1 cellular context compared by ENCODE assay signal in the genomic region with DNA sequence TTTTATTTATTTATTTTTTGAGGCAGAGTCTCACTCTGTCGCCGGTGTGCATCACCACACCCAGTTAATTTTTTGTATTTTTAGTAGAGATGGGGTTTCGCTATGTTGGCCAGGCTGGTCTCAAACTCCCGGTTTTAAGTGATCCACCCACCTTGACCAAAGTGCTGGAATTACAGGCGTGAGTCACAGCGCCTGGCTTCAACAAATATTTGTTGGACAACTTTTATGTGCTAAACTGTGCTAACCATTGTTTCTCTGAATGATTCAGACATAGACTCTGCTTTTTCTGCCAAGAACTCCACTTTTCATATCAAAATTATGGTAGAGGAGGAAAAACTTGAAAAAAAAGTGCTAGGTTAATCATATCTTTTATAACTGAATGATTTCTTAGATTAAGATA.
TF ChIP-seq lines count a peak whose summit lies in the region.

No MANE protein-coding gene starts in this region.

TF ChIP-seq in HepG2, 621 proteins besides CTCF, POLR2A, EP300 and RAD21 (continued from another document and continues in another):
- TF ChIP-seq, protein P1, sequence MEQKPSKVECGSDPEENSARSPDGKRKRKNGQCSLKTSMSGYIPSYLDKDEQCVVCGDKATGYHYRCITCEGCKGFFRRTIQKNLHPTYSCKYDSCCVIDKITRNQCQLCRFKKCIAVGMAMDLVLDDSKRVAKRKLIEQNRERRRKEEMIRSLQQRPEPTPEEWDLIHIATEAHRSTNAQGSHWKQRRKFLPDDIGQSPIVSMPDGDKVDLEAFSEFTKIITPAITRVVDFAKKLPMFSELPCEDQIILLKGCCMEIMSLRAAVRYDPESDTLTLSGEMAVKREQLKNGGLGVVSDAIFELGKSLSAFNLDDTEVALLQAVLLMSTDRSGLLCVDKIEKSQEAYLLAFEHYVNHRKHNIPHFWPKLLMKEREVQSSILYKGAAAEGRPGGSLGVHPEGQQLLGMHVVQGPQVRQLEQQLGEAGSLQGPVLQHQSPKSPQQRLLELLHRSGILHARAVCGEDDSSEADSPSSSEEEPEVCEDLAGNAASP (CRISPR knock-in tag; IDR thresholded peaks at IDR 0.05; ENCODE audit: borderline replicate concordance): peak; percentile 36; the same call in 1 of the 2 replicates
- TF ChIP-seq HOXA5 (CRISPR knock-in tag; IDR thresholded peaks at IDR 0.05): no peak
- no peak for TF ChIP-seq RFX1 (IDR thresholded peaks at IDR 0.05)
- TF ChIP-seq, protein P2, sequence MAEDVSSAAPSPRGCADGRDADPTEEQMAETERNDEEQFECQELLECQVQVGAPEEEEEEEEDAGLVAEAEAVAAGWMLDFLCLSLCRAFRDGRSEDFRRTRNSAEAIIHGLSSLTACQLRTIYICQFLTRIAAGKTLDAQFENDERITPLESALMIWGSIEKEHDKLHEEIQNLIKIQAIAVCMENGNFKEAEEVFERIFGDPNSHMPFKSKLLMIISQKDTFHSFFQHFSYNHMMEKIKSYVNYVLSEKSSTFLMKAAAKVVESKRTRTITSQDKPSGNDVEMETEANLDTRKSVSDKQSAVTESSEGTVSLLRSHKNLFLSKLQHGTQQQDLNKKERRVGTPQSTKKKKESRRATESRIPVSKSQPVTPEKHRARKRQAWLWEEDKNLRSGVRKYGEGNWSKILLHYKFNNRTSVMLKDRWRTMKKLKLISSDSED (CRISPR knock-in tag; IDR thresholded peaks at IDR 0.05): no peak
- 0 out of 2 replicates have a peak, but pooled peaks have one; percentile 26 for TF ChIP-seq PPARG (CRISPR knock-in tag; conservative IDR thresholded peaks at IDR 0.05)
- no peak for TF ChIP-seq ZNF326 (CRISPR knock-in tag; IDR thresholded peaks at IDR 0.05; ENCODE audit: borderline replicate concordance)
- no peak for TF ChIP-seq ZNF138 (CRISPR knock-in tag; IDR thresholded peaks at IDR 0.05; ENCODE audit: low read depth)
- no peak for TF ChIP-seq ZC3H13 (CRISPR knock-in tag; IDR thresholded peaks at IDR 0.05)
- TF ChIP-seq, protein P3, sequence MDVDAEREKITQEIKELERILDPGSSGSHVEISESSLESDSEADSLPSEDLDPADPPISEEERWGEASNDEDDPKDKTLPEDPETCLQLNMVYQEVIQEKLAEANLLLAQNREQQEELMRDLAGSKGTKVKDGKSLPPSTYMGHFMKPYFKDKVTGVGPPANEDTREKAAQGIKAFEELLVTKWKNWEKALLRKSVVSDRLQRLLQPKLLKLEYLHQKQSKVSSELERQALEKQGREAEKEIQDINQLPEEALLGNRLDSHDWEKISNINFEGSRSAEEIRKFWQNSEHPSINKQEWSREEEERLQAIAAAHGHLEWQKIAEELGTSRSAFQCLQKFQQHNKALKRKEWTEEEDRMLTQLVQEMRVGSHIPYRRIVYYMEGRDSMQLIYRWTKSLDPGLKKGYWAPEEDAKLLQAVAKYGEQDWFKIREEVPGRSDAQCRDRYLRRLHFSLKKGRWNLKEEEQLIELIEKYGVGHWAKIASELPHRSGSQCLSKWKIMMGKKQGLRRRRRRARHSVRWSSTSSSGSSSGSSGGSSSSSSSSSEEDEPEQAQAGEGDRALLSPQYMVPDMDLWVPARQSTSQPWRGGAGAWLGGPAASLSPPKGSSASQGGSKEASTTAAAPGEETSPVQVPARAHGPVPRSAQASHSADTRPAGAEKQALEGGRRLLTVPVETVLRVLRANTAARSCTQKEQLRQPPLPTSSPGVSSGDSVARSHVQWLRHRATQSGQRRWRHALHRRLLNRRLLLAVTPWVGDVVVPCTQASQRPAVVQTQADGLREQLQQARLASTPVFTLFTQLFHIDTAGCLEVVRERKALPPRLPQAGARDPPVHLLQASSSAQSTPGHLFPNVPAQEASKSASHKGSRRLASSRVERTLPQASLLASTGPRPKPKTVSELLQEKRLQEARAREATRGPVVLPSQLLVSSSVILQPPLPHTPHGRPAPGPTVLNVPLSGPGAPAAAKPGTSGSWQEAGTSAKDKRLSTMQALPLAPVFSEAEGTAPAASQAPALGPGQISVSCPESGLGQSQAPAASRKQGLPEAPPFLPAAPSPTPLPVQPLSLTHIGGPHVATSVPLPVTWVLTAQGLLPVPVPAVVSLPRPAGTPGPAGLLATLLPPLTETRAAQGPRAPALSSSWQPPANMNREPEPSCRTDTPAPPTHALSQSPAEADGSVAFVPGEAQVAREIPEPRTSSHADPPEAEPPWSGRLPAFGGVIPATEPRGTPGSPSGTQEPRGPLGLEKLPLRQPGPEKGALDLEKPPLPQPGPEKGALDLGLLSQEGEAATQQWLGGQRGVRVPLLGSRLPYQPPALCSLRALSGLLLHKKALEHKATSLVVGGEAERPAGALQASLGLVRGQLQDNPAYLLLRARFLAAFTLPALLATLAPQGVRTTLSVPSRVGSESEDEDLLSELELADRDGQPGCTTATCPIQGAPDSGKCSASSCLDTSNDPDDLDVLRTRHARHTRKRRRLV (CRISPR knock-in tag; IDR thresholded peaks at IDR 0.05): no peak
- no peak for TF ChIP-seq ZNF260 (CRISPR knock-in tag; IDR thresholded peaks at IDR 0.05; ENCODE audit: borderline replicate concordance, low read depth)
- TF ChIP-seq ZNF446 (CRISPR knock-in tag; IDR thresholded peaks at IDR 0.05): no peak
- TF ChIP-seq SIX4 (CRISPR knock-in tag; IDR thresholded peaks at IDR 0.05): no peak
- peak; percentile 99 for TF ChIP-seq FOSL2 (CRISPR knock-in tag; IDR thresholded peaks at IDR 0.05)
- TF ChIP-seq, protein P4, sequence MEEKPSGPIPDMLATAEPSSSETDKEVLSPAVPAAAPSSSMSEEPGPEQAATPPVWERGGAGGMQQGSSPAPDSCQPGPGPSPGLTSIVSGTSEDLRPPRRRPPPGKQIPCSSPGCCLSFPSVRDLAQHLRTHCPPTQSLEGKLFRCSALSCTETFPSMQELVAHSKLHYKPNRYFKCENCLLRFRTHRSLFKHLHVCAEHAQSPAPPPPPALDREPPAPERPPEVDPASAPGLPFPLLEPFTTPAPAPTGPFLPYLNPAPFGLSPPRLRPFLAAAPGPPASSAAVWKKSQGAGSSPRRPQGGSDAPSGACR (CRISPR knock-in tag; IDR thresholded peaks at IDR 0.05): no peak
- no peak for TF ChIP-seq ZNF496 (CRISPR knock-in tag; IDR thresholded peaks at IDR 0.05; ENCODE audit: insufficient replicate concordance)
- peak; percentile 66 for TF ChIP-seq HDAC1 (CRISPR knock-in tag; IDR thresholded peaks at IDR 0.05)
- TF ChIP-seq ZNF431 (CRISPR knock-in tag; IDR thresholded peaks at IDR 0.05; ENCODE audit: borderline replicate concordance, low read depth): no peak
- TF ChIP-seq, protein P5, sequence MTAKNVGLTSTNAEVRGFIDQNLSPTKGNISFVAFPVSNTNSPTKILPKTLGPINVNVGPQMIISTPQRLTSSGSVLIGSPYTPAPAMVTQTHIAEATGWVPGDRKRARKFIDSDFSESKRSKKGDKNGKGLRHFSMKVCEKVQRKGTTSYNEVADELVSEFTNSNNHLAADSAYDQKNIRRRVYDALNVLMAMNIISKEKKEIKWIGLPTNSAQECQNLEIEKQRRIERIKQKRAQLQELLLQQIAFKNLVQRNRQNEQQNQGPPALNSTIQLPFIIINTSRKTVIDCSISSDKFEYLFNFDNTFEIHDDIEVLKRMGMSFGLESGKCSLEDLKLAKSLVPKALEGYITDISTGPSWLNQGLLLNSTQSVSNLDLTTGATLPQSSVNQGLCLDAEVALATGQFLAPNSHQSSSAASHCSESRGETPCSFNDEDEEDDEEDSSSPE (CRISPR knock-in tag; IDR thresholded peaks at IDR 0.05): 0 out of 2 replicates have a peak, but pooled peaks have one; percentile 16
- no peak for TF ChIP-seq HDAC6 (IDR thresholded peaks at IDR 0.05; ENCODE audit: low read depth, low read length)
- TF ChIP-seq, protein P6, sequence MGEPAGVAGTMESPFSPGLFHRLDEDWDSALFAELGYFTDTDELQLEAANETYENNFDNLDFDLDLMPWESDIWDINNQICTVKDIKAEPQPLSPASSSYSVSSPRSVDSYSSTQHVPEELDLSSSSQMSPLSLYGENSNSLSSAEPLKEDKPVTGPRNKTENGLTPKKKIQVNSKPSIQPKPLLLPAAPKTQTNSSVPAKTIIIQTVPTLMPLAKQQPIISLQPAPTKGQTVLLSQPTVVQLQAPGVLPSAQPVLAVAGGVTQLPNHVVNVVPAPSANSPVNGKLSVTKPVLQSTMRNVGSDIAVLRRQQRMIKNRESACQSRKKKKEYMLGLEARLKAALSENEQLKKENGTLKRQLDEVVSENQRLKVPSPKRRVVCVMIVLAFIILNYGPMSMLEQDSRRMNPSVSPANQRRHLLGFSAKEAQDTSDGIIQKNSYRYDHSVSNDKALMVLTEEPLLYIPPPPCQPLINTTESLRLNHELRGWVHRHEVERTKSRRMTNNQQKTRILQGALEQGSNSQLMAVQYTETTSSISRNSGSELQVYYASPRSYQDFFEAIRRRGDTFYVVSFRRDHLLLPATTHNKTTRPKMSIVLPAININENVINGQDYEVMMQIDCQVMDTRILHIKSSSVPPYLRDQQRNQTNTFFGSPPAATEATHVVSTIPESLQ (CRISPR knock-in tag; conservative IDR thresholded peaks at IDR 0.05): no peak
- no peak for TF ChIP-seq REPIN1 (CRISPR knock-in tag; IDR thresholded peaks at IDR 0.05; ENCODE audit: borderline replicate concordance, low read depth)
- no peak for TF ChIP-seq KDM3A (CRISPR knock-in tag; IDR thresholded peaks at IDR 0.05; ENCODE audit: low read depth)
- no peak for TF ChIP-seq ZNF44 (CRISPR knock-in tag; IDR thresholded peaks at IDR 0.05)
- no peak for TF ChIP-seq WIZ (CRISPR knock-in tag; IDR thresholded peaks at IDR 0.05)
- peak; percentile 69; the same call in 1 of the 2 replicates for TF ChIP-seq TBX3 (IDR thresholded peaks at IDR 0.05; ENCODE audit: borderline replicate concordance)
- TF ChIP-seq ATM (IDR thresholded peaks at IDR 0.05; ENCODE audit: borderline replicate concordance): no peak
- TF ChIP-seq ZNF263 (CRISPR knock-in tag; IDR thresholded peaks at IDR 0.05): no peak
- TF ChIP-seq KMT2A (CRISPR knock-in tag; IDR thresholded peaks at IDR 0.05): no peak
- peak; percentile 29; the same call in 1 of the 2 replicates for TF ChIP-seq SOX13 (IDR thresholded peaks at IDR 0.05)
- peak in 1 of 2 experiments; percentile 91; a peak in 2 of 4 replicates for TF ChIP-seq SOX13 (CRISPR knock-in tag; conservative IDR thresholded peaks at IDR 0.05 in 1 of 2, IDR thresholded peaks at IDR 0.05 in 1 of 2)
- no peak for TF ChIP-seq MZF1 (CRISPR knock-in tag; IDR thresholded peaks at IDR 0.05; ENCODE audit: borderline replicate concordance)
- TF ChIP-seq ZNF776 (CRISPR knock-in tag; IDR thresholded peaks at IDR 0.05): no peak
- no peak for TF ChIP-seq CENPT (CRISPR knock-in tag; IDR thresholded peaks at IDR 0.05; ENCODE audit: low read depth)
- no peak for TF ChIP-seq PLRG1 (conservative IDR thresholded peaks at IDR 0.05)
- TF ChIP-seq TP53 (CRISPR knock-in tag; conservative IDR thresholded peaks at IDR 0.05): no peak
- TF ChIP-seq KLF15 (CRISPR knock-in tag; IDR thresholded peaks at IDR 0.05; ENCODE audit: borderline replicate concordance): no peak
- no peak for TF ChIP-seq KMT2B (CRISPR knock-in tag; IDR thresholded peaks at IDR 0.05)
- TF ChIP-seq, protein P7, sequence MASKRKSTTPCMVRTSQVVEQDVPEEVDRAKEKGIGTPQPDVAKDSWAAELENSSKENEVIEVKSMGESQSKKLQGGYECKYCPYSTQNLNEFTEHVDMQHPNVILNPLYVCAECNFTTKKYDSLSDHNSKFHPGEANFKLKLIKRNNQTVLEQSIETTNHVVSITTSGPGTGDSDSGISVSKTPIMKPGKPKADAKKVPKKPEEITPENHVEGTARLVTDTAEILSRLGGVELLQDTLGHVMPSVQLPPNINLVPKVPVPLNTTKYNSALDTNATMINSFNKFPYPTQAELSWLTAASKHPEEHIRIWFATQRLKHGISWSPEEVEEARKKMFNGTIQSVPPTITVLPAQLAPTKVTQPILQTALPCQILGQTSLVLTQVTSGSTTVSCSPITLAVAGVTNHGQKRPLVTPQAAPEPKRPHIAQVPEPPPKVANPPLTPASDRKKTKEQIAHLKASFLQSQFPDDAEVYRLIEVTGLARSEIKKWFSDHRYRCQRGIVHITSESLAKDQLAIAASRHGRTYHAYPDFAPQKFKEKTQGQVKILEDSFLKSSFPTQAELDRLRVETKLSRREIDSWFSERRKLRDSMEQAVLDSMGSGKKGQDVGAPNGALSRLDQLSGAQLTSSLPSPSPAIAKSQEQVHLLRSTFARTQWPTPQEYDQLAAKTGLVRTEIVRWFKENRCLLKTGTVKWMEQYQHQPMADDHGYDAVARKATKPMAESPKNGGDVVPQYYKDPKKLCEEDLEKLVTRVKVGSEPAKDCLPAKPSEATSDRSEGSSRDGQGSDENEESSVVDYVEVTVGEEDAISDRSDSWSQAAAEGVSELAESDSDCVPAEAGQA (IDR thresholded peaks at IDR 0.05; ENCODE audit: low read depth): no peak
- TF ChIP-seq, protein P7 (CRISPR knock-in tag; IDR thresholded peaks at IDR 0.05; ENCODE audit: borderline replicate concordance): no peak
- TF ChIP-seq, protein P8, sequence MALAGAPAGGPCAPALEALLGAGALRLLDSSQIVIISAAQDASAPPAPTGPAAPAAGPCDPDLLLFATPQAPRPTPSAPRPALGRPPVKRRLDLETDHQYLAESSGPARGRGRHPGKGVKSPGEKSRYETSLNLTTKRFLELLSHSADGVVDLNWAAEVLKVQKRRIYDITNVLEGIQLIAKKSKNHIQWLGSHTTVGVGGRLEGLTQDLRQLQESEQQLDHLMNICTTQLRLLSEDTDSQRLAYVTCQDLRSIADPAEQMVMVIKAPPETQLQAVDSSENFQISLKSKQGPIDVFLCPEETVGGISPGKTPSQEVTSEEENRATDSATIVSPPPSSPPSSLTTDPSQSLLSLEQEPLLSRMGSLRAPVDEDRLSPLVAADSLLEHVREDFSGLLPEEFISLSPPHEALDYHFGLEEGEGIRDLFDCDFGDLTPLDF (CRISPR knock-in tag; IDR thresholded peaks at IDR 0.05): no peak
- no peak for TF ChIP-seq SRF (IDR thresholded peaks at IDR 0.05; ENCODE audit: low read depth, low read length)
- TF ChIP-seq STAG1 (CRISPR knock-in tag; IDR thresholded peaks at IDR 0.05): peak; percentile 52
- peak; percentile 68; the same call in 1 of the 2 replicates for TF ChIP-seq ZNF644 (CRISPR knock-in tag; IDR thresholded peaks at IDR 0.05; ENCODE audit: low read depth)
- no peak; the same call in 1 of the 2 replicates for TF ChIP-seq ZMYM2 (CRISPR knock-in tag; IDR thresholded peaks at IDR 0.05)
- no peak for TF ChIP-seq GABPA (IDR thresholded peaks at IDR 0.05; ENCODE audit: low read depth, low read length)
- TF ChIP-seq GABPA (CRISPR knock-in tag; IDR thresholded peaks at IDR 0.05; ENCODE audit: low read depth): no peak
- TF ChIP-seq MEF2D (CRISPR knock-in tag; IDR thresholded peaks at IDR 0.05): no peak
- TF ChIP-seq KAT2B (IDR thresholded peaks at IDR 0.05; ENCODE audit: borderline replicate concordance, low read depth, low read length): no peak
- no peak for TF ChIP-seq ESRRA (CRISPR knock-in tag; IDR thresholded peaks at IDR 0.05; ENCODE audit: low read depth)
